ENCODE assay signal across 1 cellular context in genomic region chr5:6822556-6823343, GRCh38.
TF ChIP-seq lines count a peak whose summit lies in the region.

No MANE protein-coding gene starts in this region.

TF ChIP-seq in K562, 482 proteins besides CTCF, POLR2A, EP300 and RAD21 (continued from another document):
- TF ChIP-seq, protein P1, sequence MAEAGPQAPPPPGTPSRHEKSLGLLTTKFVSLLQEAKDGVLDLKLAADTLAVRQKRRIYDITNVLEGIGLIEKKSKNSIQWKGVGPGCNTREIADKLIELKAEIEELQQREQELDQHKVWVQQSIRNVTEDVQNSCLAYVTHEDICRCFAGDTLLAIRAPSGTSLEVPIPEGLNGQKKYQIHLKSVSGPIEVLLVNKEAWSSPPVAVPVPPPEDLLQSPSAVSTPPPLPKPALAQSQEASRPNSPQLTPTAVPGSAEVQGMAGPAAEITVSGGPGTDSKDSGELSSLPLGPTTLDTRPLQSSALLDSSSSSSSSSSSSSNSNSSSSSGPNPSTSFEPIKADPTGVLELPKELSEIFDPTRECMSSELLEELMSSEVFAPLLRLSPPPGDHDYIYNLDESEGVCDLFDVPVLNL (CRISPR knock-in tag; IDR thresholded peaks at IDR 0.05; ENCODE audit: low read depth), result no peak
- TF ChIP-seq POLR2H (tag; IDR thresholded peaks at IDR 0.05; ENCODE audit: low read depth), result no peak
- TF ChIP-seq OTX1 (CRISPR knock-in tag; IDR thresholded peaks at IDR 0.05), result no peak
- no peak for TF ChIP-seq HSF4 (CRISPR knock-in tag; IDR thresholded peaks at IDR 0.05; ENCODE audit: borderline replicate concordance)
- TF ChIP-seq BRD9 (IDR thresholded peaks at IDR 0.05; ENCODE audit: low read depth, partially characterized antibody), result no peak
- no peak for TF ChIP-seq ZNF583 (CRISPR knock-in tag; IDR thresholded peaks at IDR 0.05)
- no peak for TF ChIP-seq SMARCA5 (IDR thresholded peaks at IDR 0.05)
- TF ChIP-seq, protein P2, sequence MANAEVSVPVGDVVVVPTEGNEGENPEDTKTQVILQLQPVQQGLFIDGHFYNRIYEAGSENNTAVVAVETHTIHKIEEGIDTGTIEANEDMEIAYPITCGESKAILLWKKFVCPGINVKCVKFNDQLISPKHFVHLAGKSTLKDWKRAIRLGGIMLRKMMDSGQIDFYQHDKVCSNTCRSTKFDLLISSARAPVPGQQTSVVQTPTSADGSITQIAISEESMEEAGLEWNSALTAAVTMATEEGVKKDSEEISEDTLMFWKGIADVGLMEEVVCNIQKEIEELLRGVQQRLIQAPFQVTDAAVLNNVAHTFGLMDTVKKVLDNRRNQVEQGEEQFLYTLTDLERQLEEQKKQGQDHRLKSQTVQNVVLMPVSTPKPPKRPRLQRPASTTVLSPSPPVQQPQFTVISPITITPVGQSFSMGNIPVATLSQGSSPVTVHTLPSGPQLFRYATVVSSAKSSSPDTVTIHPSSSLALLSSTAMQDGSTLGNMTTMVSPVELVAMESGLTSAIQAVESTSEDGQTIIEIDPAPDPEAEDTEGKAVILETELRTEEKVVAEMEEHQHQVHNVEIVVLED (CRISPR knock-in tag; IDR thresholded peaks at IDR 0.05), result no peak
- no peak for TF ChIP-seq BRF1 (IDR thresholded peaks at IDR 0.05; ENCODE audit: borderline replicate concordance, extremely low read depth, insufficient read length)
TF ChIP-seq in K562: peak in this region for 0.
